26 cellular contexts compared by ENCODE assay signal in genomic region chr12:112997506-112997905, GRCh38. TPM values are rescaled to one million over a fixed set of nuclear protein-coding genes. Genes with fewer than 3 reads are reported as not detected.
"Had no signal": no experiment of that assay in that cellular context is flagged by ENCODE, and none has a peak within 500 bp of the region (broad histone marks: within the 10 kb centered on the region; RNA-seq: fewer than 3 reads in every experiment).

No MANE protein-coding gene starts in this region.

- H3K4me2 ChIP-seq: KMS-11 had no signal

- H3K27me3 Mint-ChIP-seq: T-helper 17 cell had no signal

- H3K9me3 ChIP-seq: breast epithelium had no signal

- DNase-seq: activated CD4-positive, alpha-beta T cell treated with anti-CD3 and anti-CD28 coated beads for 48 hours; activated CD4-positive, alpha-beta T cell treated with anti-CD3 and anti-CD28 coated beads, Interleukin-2, amount 50 U/mL, for 4 hours; activated CD4-positive, CD25-positive, alpha-beta regulatory T cell treated with anti-CD3 and anti-CD28 coated beads, Interleukin-2, amount 50 U/mL, for 72 hours; activated CD8-positive, alpha-beta memory T cell treated with anti-CD3 and anti-CD28 coated beads for 24 hours; activated gamma-delta T cell treated with Interleukin-2 at 50 U/mL for 16 hours; activated naive CD4-positive, alpha-beta T cell treated with anti-CD3 and anti-CD28 coated beads, Interleukin-2, amount 50 U/mL, for 16 hours; activated T-cell treated with anti-CD3 and anti-CD28 coated beads, Interleukin-2, amount 50 U/mL, for 72 hours; aorta; caudate nucleus; MV-4-11; NCI-H1092 treated with DMSO at 0.1 percent for 48 hours; NCI-H1417 treated with DMSO at 0.1 percent for 48 hours; NCI-H1694; NCI-H2029; NCI-H510A treated with DMSO at 0.1 percent for 48 hours; NCI-H69; NK-92 treated with Interleukin-12 subunit alpha and Interleukin-12 subunit beta, amount 100 ng/mL, for 24 hours; SIG-M5; T-helper 17 cell; T-helper 9 cell had no signal

- H3K36me3 ChIP-seq: breast epithelium had no signal

- H3K4me1 ChIP-seq: breast epithelium had no signal

- H3K4me3 ChIP-seq: breast epithelium had no signal

- H3K4me3 Mint-ChIP-seq: activated T-cell treated with anti-CD3 and anti-CD28 coated beads, Interleukin-2, amount 50 U/mL, for 72 hours; T-helper 17 cell; WTC11 had no signal

- H3K9me3 Mint-ChIP-seq: activated T-cell treated with anti-CD3 and anti-CD28 coated beads, Interleukin-2, amount 50 U/mL, for 72 hours; activated T-helper 2 cell treated with anti-CD3 and anti-CD28 coated beads, Interferon-gamma antibody, Interleukin-2, Interleukin-4, amounts not matched to agents 10 μg/mL and 5 μg/mL and 100 μg/mL, durations not matched to agents 14 hours and 24 hours and 36 hours had no signal

- H3K27ac Mint-ChIP-seq: activated T-cell treated with anti-CD3 and anti-CD28 coated beads, Interleukin-2, amount 50 U/mL, for 72 hours; activated T-helper 2 cell treated with anti-CD3 and anti-CD28 coated beads, Interferon-gamma antibody, Interleukin-2, Interleukin-4, amounts not matched to agents 10 μg/mL and 5 μg/mL and 100 μg/mL, durations not matched to agents 14 hours and 24 hours and 36 hours; T-helper 17 cell; WTC11 had no signal

- H3K27me3 ChIP-seq: breast epithelium had no signal

- ATAC-seq: activated T-cell treated with anti-CD3 and anti-CD28 coated beads, Interleukin-2, amount 50 U/mL, for 72 hours; T-helper 17 cell; WTC11 had no signal

- H3K36me3 Mint-ChIP-seq: WTC11 had no signal

- H3K27ac ChIP-seq: breast epithelium, KMS-11 had no signal

- H3K9ac ChIP-seq: KMS-11 had no signal

- H3K4me1 Mint-ChIP-seq: WTC11 had no signal

RNA-seq across cellular contexts. Expression of gene DTX1, which starts 59.0 kb away (rescaled TPM):
- total RNA-seq: MCF 10A, RPMI7951 had no signal
